In the genomic region with DNA sequence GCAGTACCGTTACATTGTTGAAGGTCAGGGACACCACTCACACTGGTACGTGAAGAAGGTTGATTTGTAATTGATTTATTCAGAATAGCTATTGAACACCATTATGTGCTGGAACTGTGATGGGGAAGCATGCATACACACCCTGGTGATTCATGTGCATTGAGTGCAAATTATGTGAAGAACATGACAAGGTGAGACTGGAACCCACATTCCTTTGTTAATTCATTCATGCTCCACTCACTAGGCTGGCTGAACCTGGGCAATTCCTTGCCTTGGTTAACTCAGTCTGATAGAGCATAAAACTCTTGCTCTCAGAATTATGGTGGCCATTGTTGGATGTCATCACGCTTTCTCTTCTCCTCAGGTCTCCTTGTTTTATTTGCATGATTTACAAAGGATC, we compare ENCODE assay signal across 21 cellular contexts.
DNase-seq lines count a peak whose midpoint lies in the region; ATAC-seq and TF ChIP-seq lines count a peak whose summit lies in the region.
"Had no signal": no experiment of that assay in that cellular context is flagged by ENCODE, and none has a peak within 500 bp of the region (broad histone marks: within the 10 kb centered on the region; RNA-seq: fewer than 3 reads in every experiment).

No MANE protein-coding gene starts in this region.

- no peak overlapping the region for H3K4me2 ChIP-seq in mammary epithelial cell (ENCODE audit: insufficient read depth, low read depth, low read length)
- H3K4me2 ChIP-seq: BLaER1, GM23338 had no signal

- DNase-seq in mammary epithelial cell (peak; percentile 1), MCF 10A (ENCODE audit: unreplicated experiment) (no peak), epithelial cell of prostate (ENCODE audit: low read depth, low spot score) (peak; percentile 18), renal cortical epithelial cell (ENCODE audit: low read depth) (peak; percentile 1), Calu3 (no peak)
- DNase-seq: Caco-2; CD4-positive, CD25-positive, alpha-beta regulatory T cell; CD8-positive, alpha-beta T cell; DMS 273 treated with DMSO at 0.1 percent for 48 hours; DMS79; EL; GDM1; H9 had no signal

- no peak overlapping the region for H3K4me3 ChIP-seq in mammary epithelial cell (replicated peaks in 1 of 3; ENCODE audit: insufficient read depth in 1 of 3, low read depth in 2 of 3, low read length in 3 of 3)
- H3K4me3 ChIP-seq: BLaER1, GM12878, GM23338 had no signal

- intact Hi-C loops in mammary epithelial cell (cut with micrococcal nuclease), result no loop called here
- intact Hi-C loops in MCF 10A (cut with micrococcal nuclease), result no loop called here
- intact Hi-C loops in Calu3 (cut with micrococcal nuclease; ENCODE audit: unreplicated experiment), result no loop called here

- no peak overlapping the region for H2AFZ ChIP-seq in mammary epithelial cell (ENCODE audit: low read depth, low read length)
- H2AFZ ChIP-seq: GM23338 had no signal

- no peak overlapping the region for H3K9ac ChIP-seq in mammary epithelial cell (ENCODE audit: insufficient read depth, low read length)
- H3K9ac ChIP-seq: BLaER1 had no signal

- dilution Hi-C loops in mammary epithelial cell (cut with HindIII; ENCODE audit: low sequenced_read_pairs), result no loop called here

- no peak for TF ChIP-seq CTCF in mammary epithelial cell (conservative IDR thresholded peaks at IDR 0.05 in 1 of 2, IDR thresholded peaks at IDR 0.05 in 1 of 2; ENCODE audit: extremely low read depth in 1 of 2, insufficient read depth in 1 of 2, low read depth in 1 of 2, low read length in 2 of 2)
- no peak for TF ChIP-seq CTCF in MCF 10A (IDR thresholded peaks at IDR 0.05; ENCODE audit: unreplicated experiment)
- no peak for TF ChIP-seq CTCF in Calu3 (IDR thresholded peaks at IDR 0.05; ENCODE audit: unreplicated experiment)

- H3K79me2 ChIP-seq in mammary epithelial cell (ENCODE audit: insufficient read depth, low read length), result no peaks in the 10 kb centered on the region

- POLR2A ChIA-PET in MCF 10A (lab: Yijun Ruan, JAX), result no interaction called here

- no peaks in the 10 kb centered on the region for H3K27me3 ChIP-seq in mammary epithelial cell (ENCODE audit: insufficient read depth, low read length)
- H3K27me3 ChIP-seq: BLaER1 had no signal

- in situ Hi-C loops in mammary epithelial cell (cut with MboI; ENCODE audit: low sequenced_read_pairs in 2 of 2), result no loop called here

- H3K9me3 Mint-ChIP-seq in MCF 10A (ENCODE audit: unreplicated experiment), result no peaks in the 10 kb centered on the region
- peaks cover 4% of the 10 kb centered on the region for H3K9me3 Mint-ChIP-seq in Calu3 (ENCODE audit: low read depth, unreplicated experiment)
- H3K9me3 Mint-ChIP-seq: CD8-positive, alpha-beta T cell had no signal

- no peak overlapping the region for H3K27ac Mint-ChIP-seq in MCF 10A (ENCODE audit: low read depth, unreplicated experiment)
- H3K27ac Mint-ChIP-seq in Calu3 (ENCODE audit: unreplicated experiment), result no peak overlapping the region
- H3K27ac Mint-ChIP-seq: B cell; CD4-positive, CD25-positive, alpha-beta regulatory T cell; CD8-positive, alpha-beta T cell; GM23338; H9 had no signal

- H3K27ac ChIP-seq in mammary epithelial cell (ENCODE audit: insufficient read depth, low read depth, low read length), result no peak overlapping the region
- H3K27ac ChIP-seq in epithelial cell of prostate, result peak overlapping the region; percentile 31
- H3K27ac ChIP-seq: 22Rv1, BLaER1, C4-2B had no signal

- no peak for ATAC-seq in HG03108 (IDR thresholded peaks at IDR 0.05; ENCODE audit: unreplicated experiment)
- ATAC-seq: CD8-positive, alpha-beta T cell; GM12878; GM23338; HCT116 had no signal

- no peak overlapping the region for H3K4me3 Mint-ChIP-seq in MCF 10A (ENCODE audit: unreplicated experiment)
- H3K4me3 Mint-ChIP-seq in Calu3 (ENCODE audit: low read depth, unreplicated experiment), result no peak overlapping the region
- H3K4me3 Mint-ChIP-seq: B cell; CD4-positive, CD25-positive, alpha-beta regulatory T cell; CD8-positive, alpha-beta T cell; GM23338; H9 had no signal

- CTCF ChIA-PET in mammary epithelial cell (lab: Charles Lee; ENCODE audit: low non-redundant PET), result no interaction called here
- CTCF ChIA-PET in MCF 10A (lab: Yijun Ruan, JAX), result interaction anchor here (0.6 kb wide), 1 partner anchor 16 kb away, joined by 3 read pairs; no protein-coding TSS in a partner anchor
- CTCF ChIA-PET in Calu3 (lab: Charles Lee), result no interaction called here

- H3K27me3 Mint-ChIP-seq in MCF 10A (ENCODE audit: insufficient read depth, unreplicated experiment) (no peaks in the 10 kb centered on the region), Calu3 (ENCODE audit: unreplicated experiment) (no peaks in the 10 kb centered on the region)

- WGBS in mammary epithelial cell (ENCODE audit: low coverage, missing lambda C conversion rate), result 68% methylated on average over 3 of the region's 3 CpGs

- no TSS peak for BruUV-seq in mammary epithelial cell (replicated peaks; lab: Mats Ljungman, UMichigan)
- no TSS peak for BruUV-seq in MCF 10A (replicated peaks; lab: Mats Ljungman, UMichigan)
- BruUV-seq in Calu3 (replicated peaks; lab: Mats Ljungman, UMichigan), result no TSS peak

- H3K4me1 ChIP-seq in mammary epithelial cell (ENCODE audit: insufficient read depth, low read length), result no peaks in the 10 kb centered on the region
- H3K4me1 ChIP-seq: Caco-2 had no signal

- no peaks in the 10 kb centered on the region for H3K9me3 ChIP-seq in mammary epithelial cell (replicated peaks; ENCODE audit: insufficient read depth, low read length)
- H3K9me3 ChIP-seq: Caco-2 had no signal

- H3K36me3 Mint-ChIP-seq in MCF 10A (ENCODE audit: insufficient read depth, unreplicated experiment) (no peaks in the 10 kb centered on the region), Calu3 (ENCODE audit: insufficient read depth, unreplicated experiment) (no peaks in the 10 kb centered on the region)
- H3K36me3 Mint-ChIP-seq: CD4-positive, CD25-positive, alpha-beta regulatory T cell; CD8-positive, alpha-beta T cell had no signal

- no peaks in the 10 kb centered on the region for H3K4me1 Mint-ChIP-seq in MCF 10A (ENCODE audit: insufficient read depth, unreplicated experiment)
- H3K4me1 Mint-ChIP-seq in Calu3 (ENCODE audit: low read depth, unreplicated experiment), result no peaks in the 10 kb centered on the region

- H4K20me1 ChIP-seq in mammary epithelial cell (ENCODE audit: insufficient read depth, low read length), result no peaks in the 10 kb centered on the region
- H4K20me1 ChIP-seq: BLaER1 had no signal

- H3K36me3 ChIP-seq in mammary epithelial cell (ENCODE audit: insufficient read depth, low read length), result no peaks in the 10 kb centered on the region
- H3K36me3 ChIP-seq: BLaER1 had no signal

Comparison
In these comparisons a context has a peak if more than half of its experiments do, and no peak if none do; other contexts are left out.
1. DNase-seq: peak in mammary epithelial cell (single experiment), epithelial cell of prostate (single experiment) and renal cortical epithelial cell (single experiment); none in MCF 10A (single experiment) and Calu3 (single experiment).